ENCODE assay signal across 22 cellular contexts in the genomic region with DNA sequence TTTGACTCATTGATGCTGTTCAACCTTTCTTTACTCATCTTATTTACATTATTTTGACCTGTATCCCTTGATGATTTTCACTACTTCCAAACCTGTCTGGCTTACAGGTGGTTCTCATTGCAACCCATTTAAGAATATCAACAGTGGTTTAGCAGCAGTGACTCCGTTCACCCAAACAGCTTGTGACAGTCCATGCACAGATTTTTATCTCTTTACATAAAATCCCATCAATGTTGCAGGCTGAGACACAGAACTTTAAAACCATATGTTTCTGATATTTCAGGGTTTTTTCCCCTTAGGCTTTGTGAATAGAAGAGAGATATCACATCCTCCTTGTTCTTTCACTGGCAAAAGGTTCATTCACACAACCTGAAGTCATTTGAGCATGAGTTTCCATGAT.
"Had no signal": no experiment of that assay in that cellular context is flagged by ENCODE, and none has a peak within 500 bp of the region (broad histone marks: within the 10 kb centered on the region; RNA-seq: fewer than 3 reads in every experiment).

No MANE protein-coding gene starts in this region.

- H3K36me3 ChIP-seq: heart right ventricle, left lung, lower lobe of right lung, pancreas, suprapubic skin, thyroid gland had no signal

- H3K9me3 Mint-ChIP-seq: mesothelial cell of epicardium; neural crest cell; stimulated activated effector memory CD8-positive, alpha-beta T cell treated with anti-CD3 and anti-CD28 coated beads, Interleukin-12 subunit alpha, Interleukin-12 subunit beta, amount 100 ng/mL, for 72 hours; type B pancreatic cell had no signal

- H3K4me3 Mint-ChIP-seq: memory B cell; mesothelial cell of epicardium; natural killer cell; neural crest cell; stimulated activated effector memory CD8-positive, alpha-beta T cell treated with anti-CD3 and anti-CD28 coated beads, Interleukin-12 subunit alpha, Interleukin-12 subunit beta, amount 100 ng/mL, for 72 hours; type B pancreatic cell had no signal

- H3K27me3 ChIP-seq: dorsolateral prefrontal cortex, heart right ventricle, left lung, pancreas, suprapubic skin, thyroid gland had no signal

- DNase-seq: cortex of kidney; dorsolateral prefrontal cortex; effector CD8-positive, alpha-beta T cell; heart right ventricle; hypothalamus; islet precursor cell; left lung; lower lobe of right lung; natural killer cell; pancreas; right cardiac atrium; stimulated activated CD4-positive, alpha-beta T cell treated with anti-CD3 and anti-CD28 coated beads, Interleukin-4, amount 100 ng/mL, for 1 hour; stimulated activated CD8-positive, alpha-beta memory T cell treated with anti-CD3 and anti-CD28 coated beads, Interleukin-4, amount 100 ng/mL, for 48 hours; stimulated activated naive CD8-positive, alpha-beta T cell treated with anti-CD3 and anti-CD28 coated beads, Interleukin-15, Interleukin-2, amounts not matched to agents 100 U/mL and 50 U/mL, for 24 hours; thyroid gland had no signal

- H3K27me3 Mint-ChIP-seq: memory B cell, progenitor cell of endocrine pancreas, type B pancreatic cell had no signal

- H3K9me3 ChIP-seq: heart right ventricle, left lung, lower lobe of right lung, pancreas, suprapubic skin, thyroid gland had no signal

- H3K27ac Mint-ChIP-seq: memory B cell; mesothelial cell of epicardium; natural killer cell; progenitor cell of endocrine pancreas; stimulated activated effector memory CD8-positive, alpha-beta T cell treated with anti-CD3 and anti-CD28 coated beads, Interleukin-12 subunit alpha, Interleukin-12 subunit beta, amount 100 ng/mL, for 72 hours; type B pancreatic cell had no signal

- H3K4me1 Mint-ChIP-seq: memory B cell; natural killer cell; neural crest cell; stimulated activated effector memory CD8-positive, alpha-beta T cell treated with anti-CD3 and anti-CD28 coated beads, Interleukin-12 subunit alpha, Interleukin-12 subunit beta, amount 100 ng/mL, for 72 hours had no signal

- H3K27ac ChIP-seq: dorsolateral prefrontal cortex, heart right ventricle, left lung, lower lobe of right lung, pancreas, suprapubic skin, thyroid gland had no signal

- H3K4me1 ChIP-seq: left lung, lower lobe of right lung, pancreas, suprapubic skin, thyroid gland had no signal

- ATAC-seq: heart right ventricle; left lung; lower lobe of right lung; natural killer cell; pancreas; right cardiac atrium; stimulated activated effector memory CD8-positive, alpha-beta T cell treated with anti-CD3 and anti-CD28 coated beads, Interleukin-12 subunit alpha, Interleukin-12 subunit beta, amount 100 ng/mL, for 72 hours; stimulated activated naive CD8-positive, alpha-beta T cell treated with anti-CD3 and anti-CD28 coated beads, Interleukin-15, Interleukin-2, amounts not matched to agents 100 U/mL and 50 U/mL, for 24 hours had no signal

- H3K4me3 ChIP-seq: dorsolateral prefrontal cortex, heart right ventricle, left lung, lower lobe of right lung, pancreas, suprapubic skin, thyroid gland had no signal

- H3K36me3 Mint-ChIP-seq: memory B cell; mesothelial cell of epicardium; natural killer cell; stimulated activated effector memory CD8-positive, alpha-beta T cell treated with anti-CD3 and anti-CD28 coated beads, Interleukin-12 subunit alpha, Interleukin-12 subunit beta, amount 100 ng/mL, for 72 hours; type B pancreatic cell had no signal
